In genomic region chr11:119056397-119056999, GRCh38 we compare ENCODE assay signal across 8 cellular contexts. TPM values are rescaled to one million over a fixed set of nuclear protein-coding genes. Genes with fewer than 3 reads are reported as not detected.
DNase-seq lines count a peak whose midpoint lies in the region; ATAC-seq and TF ChIP-seq lines count a peak whose summit lies in the region.

No MANE protein-coding gene starts in this region.

- WGBS in right lobe of liver (ENCODE audit: insufficient coverage, low coverage, low lambda C conversion rate, missing lambda C conversion rate) = 0% methylated on average over 10 of the region's 48 CpGs

- peak overlapping the region; percentile 95 to 99 (median 98) for H3K4me3 ChIP-seq in right lobe of liver

- ATAC-seq in HG03460 (IDR thresholded peaks at IDR 0.05; ENCODE audit: unreplicated experiment) (peak; percentile 2), right lobe of liver (peak in 2 of 4 donors; percentile 0 to 1)

- no peaks in the 10 kb centered on the region for H3K27me3 ChIP-seq in right lobe of liver

- peaks cover 10 to 37% (median 25%) of the 10 kb centered on the region in 4 donors for H3K36me3 ChIP-seq in right lobe of liver

- H3K27ac ChIP-seq in right lobe of liver = peak overlapping the region; percentile 47 to 83 (median 58)

- no peak for TF ChIP-seq CTCF in right lobe of liver (IDR thresholded peaks at IDR 0.05)

- DNase-seq in NK-92 treated with Interleukin-12 subunit alpha and Interleukin-12 subunit beta, amount 100 ng/mL, for 24 hours (lab: John Stamatoyannopoulos, UW) = peak; percentile 53
- DNase-seq in NK-92 (lab: John Stamatoyannopoulos, UW; ENCODE audit: unreplicated experiment) (no peak), UCSD-AML1 (lab: John Stamatoyannopoulos, UW; ENCODE audit: unreplicated experiment) (peak; percentile 42), right lobe of liver (peak in 2 of 3 donors; percentile 50 to 63), A172 (ENCODE audit: low spot score) (no peak)
- peak; percentile 58 for DNase-seq in central memory CD4-positive, alpha-beta T cell
- peak; percentile 55 for DNase-seq in stimulated activated CD8-positive, alpha-beta memory T cell treated with anti-CD3 and anti-CD28 coated beads, Interleukin-4, amount 100 ng/mL, for 48 hours

- TF ChIP-seq POLR2A in right lobe of liver (IDR thresholded peaks at IDR 0.05) = no peak

- no peaks in the 10 kb centered on the region for H3K9me3 ChIP-seq in right lobe of liver

- peaks cover 0 to 19% (median 3%) of the 10 kb centered on the region in 4 donors for H3K4me1 ChIP-seq in right lobe of liver

- intact Hi-C loops in right lobe of liver (cut with DNase I) = no loop called here

RNA-seq across cellular contexts. Expression of gene HYOU1, which starts 0.5 kb away (rescaled TPM):
- total RNA-seq in right lobe of liver = 100 to 1,000 TPM; 107 to 202 (median 171) TPM
- total RNA-seq in A172 (2014; rRNA removed; shearing (Covaris generic)) = 112 and 125 TPM in 2 replicates

RNA-seq across cellular contexts. Expression of gene VPS11, which starts 11.1 kb away (rescaled TPM):
- total RNA-seq in right lobe of liver = 10 to 100 TPM in 4 of 6 experiments, 1 to 10 TPM in 2; 8.5 to 18.3 (median 11.3) TPM
- 13.5 and 16.5 TPM in 2 replicates for total RNA-seq in A172 (2014; rRNA removed; shearing (Covaris generic))

RNA-seq across cellular contexts. Expression of gene SLC37A4, which starts 25.8 kb away (rescaled TPM):
- 100 to 1,000 TPM in 4 of 6 experiments, 10 to 100 TPM in 2; 78.5 to 177 (median 147) TPM for total RNA-seq in right lobe of liver
- total RNA-seq in A172 (2014; rRNA removed; shearing (Covaris generic)) = 5.0 and 7.5 TPM in 2 replicates

RNA-seq across cellular contexts. Expression of gene HMBS, which starts 28.2 kb away (rescaled TPM):
- 10 to 100 TPM; 11.3 to 35.3 (median 14.6) TPM for total RNA-seq in right lobe of liver
- total RNA-seq in A172 (2014; rRNA removed; shearing (Covaris generic)) = 2.7 and 6.6 TPM in 2 replicates

RNA-seq across cellular contexts. Expression of gene TRAPPC4, which starts 37.9 kb away (rescaled TPM):
- 10 to 100 TPM; 17.2 to 46.3 (median 33.4) TPM for total RNA-seq in right lobe of liver
- 57.9 and 83.5 TPM in 2 replicates for total RNA-seq in A172 (2014; rRNA removed; shearing (Covaris generic))

Comparison
In these comparisons a context has a peak if more than half of its experiments do, and no peak if none do; other contexts are left out.
1. DNase-seq: peak in NK-92 treated with Interleukin-12 subunit alpha and Interleukin-12 subunit beta, amount 100 ng/mL, for 24 hours (single experiment), UCSD-AML1 (single experiment), central memory CD4-positive, alpha-beta T cell (single experiment), right lobe of liver (2 of 3) and stimulated activated CD8-positive, alpha-beta memory T cell treated with anti-CD3 and anti-CD28 coated beads, Interleukin-4, amount 100 ng/mL, for 48 hours (single experiment); none in NK-92 (single experiment) and A172 (single experiment).